ENCODE assay signal across 9 cellular contexts in genomic region chr7:101363196-101363733, GRCh38. TPM values are rescaled to one million over a fixed set of nuclear protein-coding genes. Genes with fewer than 3 reads are reported as not detected.
DNase-seq lines count a peak whose midpoint lies in the region; ATAC-seq and TF ChIP-seq lines count a peak whose summit lies in the region.
"Had no signal": no experiment of that assay in that cellular context is flagged by ENCODE, and none has a peak within 500 bp of the region (broad histone marks: within the 10 kb centered on the region; RNA-seq: fewer than 3 reads in every experiment).

No MANE protein-coding gene starts in this region.

- TF ChIP-seq POLR2A in gastroesophageal sphincter (IDR thresholded peaks at IDR 0.05) = no peak

- H3K36me3 ChIP-seq in ACC112 (ENCODE audit: insufficient read depth, low read length) (no peaks in the 10 kb centered on the region), PC-9 (ENCODE audit: low read depth) (no peaks in the 10 kb centered on the region), gastroesophageal sphincter (no peaks in the 10 kb centered on the region), neuron (ENCODE audit: insufficient read depth, low read length) (no peaks in the 10 kb centered on the region)

- peaks cover 8% of the 10 kb centered on the region for H3K4me1 Mint-ChIP-seq in activated CD4-positive, alpha-beta memory T cell treated with anti-CD3 and anti-CD28 coated beads for 36 hours (ENCODE audit: low read depth)

- CTCF ChIA-PET in PC-9 (lab: Charles Lee) = interaction anchor here (0.6 to 0.7 kb wide), 5 partner anchors 29 to 147 kb away, joined by 4 to 16 read pairs (median 12); no protein-coding TSS in a partner anchor
- CTCF ChIA-PET in activated CD4-positive, alpha-beta memory T cell treated with anti-CD3 and anti-CD28 coated beads for 36 hours (lab: Charles Lee) = interaction anchor here (0.8 to 5.0 kb wide), 5 partner anchors 9 to 49 kb away, joined by 3 to 53 read pairs (median 5); no protein-coding TSS in a partner anchor

- H3K9me3 ChIP-seq in PC-9 (ENCODE audit: insufficient read depth, low read depth) (no peaks in the 10 kb centered on the region), gastroesophageal sphincter (no peaks in the 10 kb centered on the region), neuron (ENCODE audit: low read length) (peaks cover 2% of the 10 kb centered on the region)

- peaks cover 23% of the 10 kb centered on the region for H3K27me3 Mint-ChIP-seq in activated CD4-positive, alpha-beta memory T cell treated with anti-CD3 and anti-CD28 coated beads for 36 hours

- H3K27ac ChIP-seq in ACC112 (ENCODE audit: low read depth, low read length) (no peak overlapping the region), PC-9 (no peak overlapping the region), gastroesophageal sphincter (no peak overlapping the region)

- H2AFZ ChIP-seq in ACC112 (ENCODE audit: low read length, unreplicated experiment) (no peak overlapping the region), PC-9 (0 out of 2 replicates have a peak overlapping the region, but pooled peaks have one; percentile 71), neuron (ENCODE audit: low read depth, low read length) (peak overlapping the region; percentile 99)

- no peak overlapping the region for H3K4me3 Mint-ChIP-seq in activated CD4-positive, alpha-beta memory T cell treated with anti-CD3 and anti-CD28 coated beads for 36 hours

- H3K79me2 ChIP-seq in ACC112 (ENCODE audit: control insufficient read depth, insufficient read depth, low read length, unreplicated experiment) (no peaks in the 10 kb centered on the region), PC-9 (ENCODE audit: low read depth) (no peaks in the 10 kb centered on the region)

- H3K4me3 ChIP-seq in ACC112 (ENCODE audit: low read depth, low read length) (peak overlapping the region; percentile 68), PC-9 (peak overlapping the region; percentile 34; the same call in 1 of the 2 replicates), gastroesophageal sphincter (peak overlapping the region; percentile 36 to 54), neuron (ENCODE audit: low read length) (peak overlapping the region; percentile 97)

- intact Hi-C loops in PC-9 (cut with micrococcal nuclease; ENCODE audit: unreplicated experiment) = loop anchor here (5.0 kb wide), 2 partner anchors 49 to 909 kb away; no protein-coding TSS in a partner anchor
- intact Hi-C loops in activated CD4-positive, alpha-beta memory T cell treated with anti-CD3 and anti-CD28 coated beads for 36 hours (cut with micrococcal nuclease) = no loop called here

- no peaks in the 10 kb centered on the region for H3K36me3 Mint-ChIP-seq in activated CD4-positive, alpha-beta memory T cell treated with anti-CD3 and anti-CD28 coated beads for 36 hours

- DNase-seq in PC-9 (no peak), NCI-H69 (lab: John Stamatoyannopoulos, UW) (no peak), NCI-H82 (lab: John Stamatoyannopoulos, UW) (no peak)
- no peak for DNase-seq in activated CD4-positive, alpha-beta memory T cell treated with anti-CD3 and anti-CD28 coated beads for 36 hours
- DNase-seq: T1000 had no signal

- no peak for TF ChIP-seq CTCF in PC-9 (conservative IDR thresholded peaks at IDR 0.05)
- no peak for TF ChIP-seq CTCF in gastroesophageal sphincter (IDR thresholded peaks at IDR 0.05)

- no TSS peak for BruUV-seq in PC-9 (replicated peaks; lab: Mats Ljungman, UMichigan)

- no peaks in the 10 kb centered on the region for H3K4me1 ChIP-seq in ACC112 (ENCODE audit: control insufficient read depth, insufficient read depth, low read length, unreplicated experiment)
- no peaks in the 10 kb centered on the region for H3K4me1 ChIP-seq in PC-9 (replicated peaks; ENCODE audit: insufficient read depth)
- peaks cover 0 to 23% (median 19%) of the 10 kb centered on the region in 3 donors for H3K4me1 ChIP-seq in gastroesophageal sphincter
- H3K4me1 ChIP-seq in neuron (ENCODE audit: insufficient read depth, low read length) = peaks cover 7% of the 10 kb centered on the region

- no peaks in the 10 kb centered on the region for H3K9me2 ChIP-seq in PC-9 (ENCODE audit: insufficient read depth)

- peaks cover 47% of the 10 kb centered on the region for H3K27me3 ChIP-seq in ACC112 (ENCODE audit: insufficient read depth, low read length)
- H3K27me3 ChIP-seq in PC-9 (ENCODE audit: insufficient read depth, low read depth) = 0 out of 2 replicates have a peak, but pooled peaks cover 3% of the 10 kb centered on the region
- H3K27me3 ChIP-seq in gastroesophageal sphincter = peaks cover 60% of the 10 kb centered on the region
- no peaks in the 10 kb centered on the region for H3K27me3 ChIP-seq in neuron (ENCODE audit: insufficient read depth, low read length)

- H4K20me1 ChIP-seq in PC-9 (ENCODE audit: insufficient read depth) = no peaks in the 10 kb centered on the region

- POLR2A ChIA-PET in PC-9 (lab: Charles Lee; ENCODE audit: unreplicated experiment) = no interaction called here
- POLR2A ChIA-PET in activated CD4-positive, alpha-beta memory T cell treated with anti-CD3 and anti-CD28 coated beads for 36 hours (lab: Charles Lee) = no interaction called here

- H3K9me3 Mint-ChIP-seq in activated CD4-positive, alpha-beta memory T cell treated with anti-CD3 and anti-CD28 coated beads for 36 hours = no peaks in the 10 kb centered on the region

- ATAC-seq in gastroesophageal sphincter (no peak), HG02885 (IDR thresholded peaks at IDR 0.05; ENCODE audit: poor library complexity, unreplicated experiment) (no peak)

- no peak for TF ChIP-seq EP300 in gastroesophageal sphincter (IDR thresholded peaks at IDR 0.05)

- peak overlapping the region; percentile 64 for H3K4me2 ChIP-seq in PC-9

- WGBS in gastroesophageal sphincter (ENCODE audit: low coverage in 1 of 2), 2 donors = no CpG with 5 or more reads among the region's 46 CpGs

- no peaks in the 10 kb centered on the region; the same call in 1 of the 2 replicates for H3F3A ChIP-seq in PC-9 (ENCODE audit: insufficient read depth, low read depth)

- H3K27ac Mint-ChIP-seq in activated CD4-positive, alpha-beta memory T cell treated with anti-CD3 and anti-CD28 coated beads for 36 hours = no peak overlapping the region

RNA-seq across cellular contexts. Expression of gene COL26A1, which starts 0.6 kb away (rescaled TPM):
- total RNA-seq in PC-9 (2021) = 0.20 and 0.38 TPM in 2 replicates
- total RNA-seq in gastroesophageal sphincter = not detected
- not detected for total RNA-seq in activated CD4-positive, alpha-beta memory T cell treated with anti-CD3 and anti-CD28 coated beads for 36 hours

RNA-seq across cellular contexts. Expression of gene IFT22, which starts 41.7 kb away (rescaled TPM):
- total RNA-seq in PC-9 (2021) (47.6 and 53.0 TPM in 2 replicates), gastroesophageal sphincter (10 to 100 TPM; 23.5 to 40.8 (median 28.1) TPM)
- 1 to 10 TPM; 6.1 to 7.7 TPM for total RNA-seq in activated CD4-positive, alpha-beta memory T cell treated with anti-CD3 and anti-CD28 coated beads for 36 hours

Comparison
In these comparisons a context has a peak if more than half of its experiments do, and no peak if none do; other contexts are left out.
1. H3K4me3 ChIP-seq: peak in every context shown above with its lines; median percentile 97 in neuron; 68 in ACC112; 45 in gastroesophageal sphincter; 34 in PC-9.